1 cellular context compared by ENCODE assay signal in the genomic region with DNA sequence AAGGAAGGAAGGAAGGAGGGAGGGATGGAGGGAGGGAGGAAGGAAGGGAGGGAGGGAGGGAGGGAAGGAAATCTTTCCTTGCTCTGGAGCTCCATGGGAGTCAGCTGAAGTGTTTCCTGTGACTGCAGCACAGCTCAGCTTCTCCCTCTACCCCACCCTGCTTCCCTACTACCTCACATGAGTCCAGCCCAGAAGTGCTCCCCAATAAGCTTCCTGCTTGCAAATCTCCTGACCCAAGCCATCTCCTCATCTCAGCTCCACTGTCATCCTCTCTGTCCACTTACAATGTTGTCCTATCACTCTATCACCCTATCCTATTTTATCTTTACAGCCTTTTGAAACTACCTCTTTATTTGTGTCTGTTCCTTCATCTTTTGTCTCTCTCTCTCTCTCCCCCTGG.
TF ChIP-seq lines count a peak whose summit lies in the region.

No MANE protein-coding gene starts in this region.

TF ChIP-seq in H1, 55 proteins besides CTCF, POLR2A, EP300 and RAD21:
- TF ChIP-seq GTF2F1 (IDR thresholded peaks at IDR 0.05; ENCODE audit: borderline replicate concordance, low read depth, low read length) (no peak), NRF1 (IDR thresholded peaks at IDR 0.05; ENCODE audit: low read depth, low read length) (no peak), JUND (IDR thresholded peaks at IDR 0.05; ENCODE audit: low read length) (no peak), PHF8 (conservative IDR thresholded peaks at IDR 0.05; ENCODE audit: low read depth, low read length) (no peak), HDAC6 (IDR thresholded peaks at IDR 0.05; ENCODE audit: low read depth, low read length) (no peak), SIX5 (IDR thresholded peaks at IDR 0.05; ENCODE audit: low read depth, low read length) (no peak), ATF2 (IDR thresholded peaks at IDR 0.05; ENCODE audit: low read length) (no peak), TAF7 (optimal IDR thresholded peaks at IDR 0.05; ENCODE audit: borderline replicate concordance, low read depth, low read length) (no peak), USF2 (IDR thresholded peaks at IDR 0.05; ENCODE audit: low read length) (no peak), GABPA (IDR thresholded peaks at IDR 0.05; ENCODE audit: borderline replicate concordance, insufficient read depth, low read length) (no peak), SUZ12 (IDR thresholded peaks at IDR 0.05; ENCODE audit: low read length) (no peak), EGR1 (IDR thresholded peaks at IDR 0.05; ENCODE audit: borderline replicate concordance, low read depth, low read length) (no peak), NANOG (IDR thresholded peaks at IDR 0.05; ENCODE audit: insufficient read depth, low read depth, low read length, poor library complexity, severe bottlenecking) (no peak), BCL11A (IDR thresholded peaks at IDR 0.05; ENCODE audit: low read depth in 2 of 2, low read length in 2 of 2) (no peak), CREB1 (IDR thresholded peaks at IDR 0.05) (no peak), YY1 (IDR thresholded peaks at IDR 0.05; ENCODE audit: low read depth, low read length) (no peak), TCF12 (IDR thresholded peaks at IDR 0.05; ENCODE audit: low read depth, low read length) (no peak)
- TF ChIP-seq, protein P1, sequence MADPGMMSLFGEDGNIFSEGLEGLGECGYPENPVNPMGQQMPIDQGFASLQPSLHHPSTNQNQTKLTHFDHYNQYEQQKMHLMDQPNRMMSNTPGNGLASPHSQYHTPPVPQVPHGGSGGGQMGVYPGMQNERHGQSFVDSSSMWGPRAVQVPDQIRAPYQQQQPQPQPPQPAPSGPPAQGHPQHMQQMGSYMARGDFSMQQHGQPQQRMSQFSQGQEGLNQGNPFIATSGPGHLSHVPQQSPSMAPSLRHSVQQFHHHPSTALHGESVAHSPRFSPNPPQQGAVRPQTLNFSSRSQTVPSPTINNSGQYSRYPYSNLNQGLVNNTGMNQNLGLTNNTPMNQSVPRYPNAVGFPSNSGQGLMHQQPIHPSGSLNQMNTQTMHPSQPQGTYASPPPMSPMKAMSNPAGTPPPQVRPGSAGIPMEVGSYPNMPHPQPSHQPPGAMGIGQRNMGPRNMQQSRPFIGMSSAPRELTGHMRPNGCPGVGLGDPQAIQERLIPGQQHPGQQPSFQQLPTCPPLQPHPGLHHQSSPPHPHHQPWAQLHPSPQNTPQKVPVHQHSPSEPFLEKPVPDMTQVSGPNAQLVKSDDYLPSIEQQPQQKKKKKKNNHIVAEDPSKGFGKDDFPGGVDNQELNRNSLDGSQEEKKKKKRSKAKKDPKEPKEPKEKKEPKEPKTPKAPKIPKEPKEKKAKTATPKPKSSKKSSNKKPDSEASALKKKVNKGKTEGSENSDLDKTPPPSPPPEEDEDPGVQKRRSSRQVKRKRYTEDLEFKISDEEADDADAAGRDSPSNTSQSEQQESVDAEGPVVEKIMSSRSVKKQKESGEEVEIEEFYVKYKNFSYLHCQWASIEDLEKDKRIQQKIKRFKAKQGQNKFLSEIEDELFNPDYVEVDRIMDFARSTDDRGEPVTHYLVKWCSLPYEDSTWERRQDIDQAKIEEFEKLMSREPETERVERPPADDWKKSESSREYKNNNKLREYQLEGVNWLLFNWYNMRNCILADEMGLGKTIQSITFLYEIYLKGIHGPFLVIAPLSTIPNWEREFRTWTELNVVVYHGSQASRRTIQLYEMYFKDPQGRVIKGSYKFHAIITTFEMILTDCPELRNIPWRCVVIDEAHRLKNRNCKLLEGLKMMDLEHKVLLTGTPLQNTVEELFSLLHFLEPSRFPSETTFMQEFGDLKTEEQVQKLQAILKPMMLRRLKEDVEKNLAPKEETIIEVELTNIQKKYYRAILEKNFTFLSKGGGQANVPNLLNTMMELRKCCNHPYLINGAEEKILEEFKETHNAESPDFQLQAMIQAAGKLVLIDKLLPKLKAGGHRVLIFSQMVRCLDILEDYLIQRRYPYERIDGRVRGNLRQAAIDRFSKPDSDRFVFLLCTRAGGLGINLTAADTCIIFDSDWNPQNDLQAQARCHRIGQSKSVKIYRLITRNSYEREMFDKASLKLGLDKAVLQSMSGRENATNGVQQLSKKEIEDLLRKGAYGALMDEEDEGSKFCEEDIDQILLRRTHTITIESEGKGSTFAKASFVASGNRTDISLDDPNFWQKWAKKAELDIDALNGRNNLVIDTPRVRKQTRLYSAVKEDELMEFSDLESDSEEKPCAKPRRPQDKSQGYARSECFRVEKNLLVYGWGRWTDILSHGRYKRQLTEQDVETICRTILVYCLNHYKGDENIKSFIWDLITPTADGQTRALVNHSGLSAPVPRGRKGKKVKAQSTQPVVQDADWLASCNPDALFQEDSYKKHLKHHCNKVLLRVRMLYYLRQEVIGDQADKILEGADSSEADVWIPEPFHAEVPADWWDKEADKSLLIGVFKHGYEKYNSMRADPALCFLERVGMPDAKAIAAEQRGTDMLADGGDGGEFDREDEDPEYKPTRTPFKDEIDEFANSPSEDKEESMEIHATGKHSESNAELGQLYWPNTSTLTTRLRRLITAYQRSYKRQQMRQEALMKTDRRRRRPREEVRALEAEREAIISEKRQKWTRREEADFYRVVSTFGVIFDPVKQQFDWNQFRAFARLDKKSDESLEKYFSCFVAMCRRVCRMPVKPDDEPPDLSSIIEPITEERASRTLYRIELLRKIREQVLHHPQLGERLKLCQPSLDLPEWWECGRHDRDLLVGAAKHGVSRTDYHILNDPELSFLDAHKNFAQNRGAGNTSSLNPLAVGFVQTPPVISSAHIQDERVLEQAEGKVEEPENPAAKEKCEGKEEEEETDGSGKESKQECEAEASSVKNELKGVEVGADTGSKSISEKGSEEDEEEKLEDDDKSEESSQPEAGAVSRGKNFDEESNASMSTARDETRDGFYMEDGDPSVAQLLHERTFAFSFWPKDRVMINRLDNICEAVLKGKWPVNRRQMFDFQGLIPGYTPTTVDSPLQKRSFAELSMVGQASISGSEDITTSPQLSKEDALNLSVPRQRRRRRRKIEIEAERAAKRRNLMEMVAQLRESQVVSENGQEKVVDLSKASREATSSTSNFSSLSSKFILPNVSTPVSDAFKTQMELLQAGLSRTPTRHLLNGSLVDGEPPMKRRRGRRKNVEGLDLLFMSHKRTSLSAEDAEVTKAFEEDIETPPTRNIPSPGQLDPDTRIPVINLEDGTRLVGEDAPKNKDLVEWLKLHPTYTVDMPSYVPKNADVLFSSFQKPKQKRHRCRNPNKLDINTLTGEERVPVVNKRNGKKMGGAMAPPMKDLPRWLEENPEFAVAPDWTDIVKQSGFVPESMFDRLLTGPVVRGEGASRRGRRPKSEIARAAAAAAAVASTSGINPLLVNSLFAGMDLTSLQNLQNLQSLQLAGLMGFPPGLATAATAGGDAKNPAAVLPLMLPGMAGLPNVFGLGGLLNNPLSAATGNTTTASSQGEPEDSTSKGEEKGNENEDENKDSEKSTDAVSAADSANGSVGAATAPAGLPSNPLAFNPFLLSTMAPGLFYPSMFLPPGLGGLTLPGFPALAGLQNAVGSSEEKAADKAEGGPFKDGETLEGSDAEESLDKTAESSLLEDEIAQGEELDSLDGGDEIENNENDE (IDR thresholded peaks at IDR 0.05; ENCODE audit: insufficient replicate concordance, low read length) = no peak
